ENCODE assay signal across 8 cellular contexts in genomic region chr20:56630086-56630493, GRCh38. TPM values are rescaled to one million over a fixed set of nuclear protein-coding genes. Genes with fewer than 3 reads are reported as not detected.
DNase-seq lines count a peak whose midpoint lies in the region; ATAC-seq lines count a peak whose summit lies in the region.

No MANE protein-coding gene starts in this region.

- H3K9me3 ChIP-seq in duodenal mucosa (ENCODE audit: control insufficient read depth in 1 of 2, low read length in 2 of 2) = no peaks in the 10 kb centered on the region
- H3K9me3 ChIP-seq in mesodermal cell (ENCODE audit: control insufficient read depth, low read length) = no peaks in the 10 kb centered on the region

- DNase-seq in NCI-H524 (lab: John Stamatoyannopoulos, UW) (peak; percentile 46 to 71), NCI-H524 treated with DMSO at 0.1 percent for 48 hours (lab: John Stamatoyannopoulos, UW) (no peak), NCI-H748 treated with DMSO at 0.1 percent for 48 hours (lab: John Stamatoyannopoulos, UW) (peak; percentile 24), NCI-H774 (lab: John Stamatoyannopoulos, UW) (no peak), T-helper 1 cell (no peak)

- peaks cover 5 to 13% of the 10 kb centered on the region in 2 donors for H3K4me1 ChIP-seq in duodenal mucosa (ENCODE audit: control insufficient read depth in 1 of 2, insufficient read depth in 2 of 2, low read length in 2 of 2)
- H3K4me1 ChIP-seq in mesodermal cell (ENCODE audit: control insufficient read depth, insufficient read depth, low read length, poor library complexity, severe bottlenecking) = peaks cover 14% of the 10 kb centered on the region

- no peaks in the 10 kb centered on the region for H3K36me3 ChIP-seq in duodenal mucosa (ENCODE audit: control insufficient read depth in 1 of 2, insufficient read depth in 2 of 2, low read length in 2 of 2)
- no peaks in the 10 kb centered on the region for H3K36me3 ChIP-seq in mesodermal cell (ENCODE audit: control insufficient read depth, insufficient read depth, low read length)

- H3K4me3 ChIP-seq in duodenal mucosa (ENCODE audit: low read depth in 1 of 2, low read length in 2 of 2) (peak overlapping the region; percentile 55 to 63), mesodermal cell (ENCODE audit: extremely low read depth, insufficient read depth, low read length, poor library complexity, severe bottlenecking) (peak overlapping the region; percentile 48)

- ATAC-seq in GM18870 (IDR thresholded peaks at IDR 0.05; ENCODE audit: unreplicated experiment) = no peak

- no peak overlapping the region for H3K9ac ChIP-seq in duodenal mucosa (ENCODE audit: low read depth in 1 of 2, low read length in 2 of 2)

- H3K27ac ChIP-seq in duodenal mucosa (ENCODE audit: low read depth, low read length) (no peak overlapping the region), mesodermal cell (ENCODE audit: low read depth, low read length, severe bottlenecking) (no peak overlapping the region)

- peaks cover 78 to 86% of the 10 kb centered on the region in 2 donors for H3K27me3 ChIP-seq in duodenal mucosa (ENCODE audit: control insufficient read depth in 1 of 2, insufficient read depth in 2 of 2, low read length in 2 of 2)

- WGBS in mesodermal cell (ENCODE audit: insufficient coverage in 2 of 2), 2 experiments = 0 to 1% methylated on average over 25 to 38 of the region's 38 CpGs

RNA-seq across cellular contexts. Expression of gene TFAP2C, which starts 1.0 kb away (rescaled TPM):
- 5.3 TPM for polyA plus RNA-seq in mesodermal cell (2013, experiment 1 of 2)
- polyA plus RNA-seq in mesodermal cell (2013, experiment 2 of 2) = 4.1 TPM

Comparison
In these comparisons a context has a peak if more than half of its experiments do, and no peak if none do; other contexts are left out.
1. DNase-seq: peak in NCI-H524 (2 of 2) and NCI-H748 treated with DMSO at 0.1 percent for 48 hours (single experiment); none in NCI-H524 treated with DMSO at 0.1 percent for 48 hours (single experiment), NCI-H774 (single experiment) and T-helper 1 cell (0 of 5).